In the genomic region with DNA sequence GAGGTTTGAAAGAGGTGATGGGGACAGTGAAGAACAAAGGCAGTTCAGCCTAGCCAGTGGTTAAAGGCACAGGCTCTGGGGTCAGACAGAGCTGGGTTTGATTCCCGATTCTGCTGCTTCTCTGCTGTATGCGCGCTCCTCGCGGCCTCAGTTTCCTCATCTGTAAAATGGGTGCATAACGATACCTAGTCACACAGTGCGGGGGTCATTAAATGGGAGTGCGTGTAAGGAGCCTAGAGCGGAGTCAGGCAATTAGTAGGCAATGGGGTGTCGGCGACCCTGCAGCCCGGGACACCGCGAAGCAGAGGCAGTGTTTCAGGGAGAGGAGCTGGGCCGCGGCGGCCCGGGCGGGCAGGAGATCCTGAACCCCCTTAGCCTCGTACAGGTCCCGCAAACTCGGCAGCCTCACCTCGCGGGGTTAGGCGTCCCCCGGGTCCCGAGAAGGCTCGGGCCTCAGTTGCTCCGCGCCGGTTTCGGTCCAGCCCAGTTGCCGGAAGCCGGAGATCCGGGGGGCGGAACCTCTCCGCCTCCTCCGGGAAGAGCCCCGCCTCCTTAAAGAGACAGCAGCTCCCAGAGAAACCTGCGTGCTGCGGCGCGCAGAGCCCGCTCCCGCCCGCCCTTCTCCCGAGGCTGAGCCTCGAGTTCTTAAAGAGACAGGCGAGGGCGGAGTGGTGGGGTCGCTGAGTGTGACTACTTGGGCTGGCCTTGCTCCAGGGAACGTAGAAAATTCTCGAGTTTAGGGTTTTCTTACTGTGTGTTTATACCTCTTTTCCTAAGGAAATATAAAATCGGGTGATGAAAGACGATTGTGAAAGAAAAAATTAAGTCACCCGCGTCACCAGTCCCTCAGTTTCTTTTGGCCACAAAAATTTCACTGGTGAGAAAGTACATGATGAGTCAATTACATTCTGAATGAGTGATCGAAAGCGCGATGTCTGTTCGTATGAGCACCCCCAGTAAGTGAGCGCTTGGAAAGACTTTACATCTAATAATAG, we compare ENCODE assay signal across 8 cellular contexts. TPM values are rescaled to one million over a fixed set of nuclear protein-coding genes. Genes with fewer than 3 reads are reported as not detected.
DNase-seq lines count a peak whose midpoint lies in the region; ATAC-seq and TF ChIP-seq lines count a peak whose summit lies in the region.

Gene YIPF1 (minus strand): TSS at position 494 of the 995 bp plus-strand sequence. CDS start 860 bp downstream, outside the sequence.

- no peak for TF ChIP-seq CTCF in epithelial cell of proximal tubule (conservative IDR thresholded peaks at IDR 0.05; ENCODE audit: low read depth, low read length)

- peak; percentile 81 for ATAC-seq in GM21526 (IDR thresholded peaks at IDR 0.05; ENCODE audit: low FRiP score, unreplicated experiment)

- DNase-seq in DMS114 treated with DMSO at 0.1 percent for 48 hours (lab: John Stamatoyannopoulos, UW; ENCODE audit: unreplicated experiment) (peak; percentile 83), HuH-7.5 (ENCODE audit: low spot score) (peak; percentile 71), OCI-M1 (lab: John Stamatoyannopoulos, UW) (peak; percentile 95), epithelial cell of proximal tubule (ENCODE audit: low read depth) (peak; percentile 69), mucosa of gallbladder (ENCODE audit: low spot score) (peak; percentile 91)
- DNase-seq in activated T-cell treated with anti-CD3 and anti-CD28 coated beads, Interleukin-2, amount 50 U/mL, for 1 hour = peak; percentile 86
- peak; percentile 77 for DNase-seq in stimulated activated CD8-positive, alpha-beta memory T cell treated with anti-CD3 and anti-CD28 coated beads, Interleukin-4, amount 100 ng/mL, for 24 hours (ENCODE audit: low read depth)

- peak within 1 kb of the TSS; percentile 82 for H3K4me3 ChIP-seq in epithelial cell of proximal tubule (ENCODE audit: low read depth, low read length)

RNA-seq across cellular contexts. Expression of gene YIPF1, which starts in this region (rescaled TPM):
- total RNA-seq in epithelial cell of proximal tubule (27.6 and 32.4 TPM in 2 replicates), mucosa of gallbladder (37.1 TPM)

Comparison
In these comparisons a context has a peak if more than half of its experiments do, and no peak if none do; other contexts are left out.
1. Peak in every context shown above with its lines: DNase-seq, ATAC-seq and H3K4me3 ChIP-seq.